20 cellular contexts compared by ENCODE assay signal in genomic region chr1:38235705-38236104, GRCh38.
DNase-seq lines count a peak whose midpoint lies in the region; FAIRE-seq and TF ChIP-seq lines count a peak whose summit lies in the region.
"Had no signal": no experiment of that assay in that cellular context is flagged by ENCODE, and none has a peak within 500 bp of the region (broad histone marks: within the 10 kb centered on the region; RNA-seq: fewer than 3 reads in every experiment).

No MANE protein-coding gene starts in this region.

- H3K27ac ChIP-seq in kidney (ENCODE audit: low read depth in 2 of 2, low read length in 2 of 2), result no peak overlapping the region
- H3K27ac ChIP-seq: pancreas, testis had no signal

- FAIRE-seq in kidney (lab: Jason Lieb, UNC), result no peak
- FAIRE-seq: GM12878, pancreas had no signal

- peaks cover 12% of the 10 kb centered on the region for H3K27me3 Mint-ChIP-seq in activated naive CD4-positive, alpha-beta T cell treated with anti-CD3 and anti-CD28 coated beads, Interleukin-2, amount 10 ng/mL, durations not matched to agents 7 days and 5 days
- H3K27me3 Mint-ChIP-seq: activated naive CD8-positive, alpha-beta T cell treated with anti-CD3 and anti-CD28 coated beads for 36 hours had no signal

- DNase-seq in ACHN (peak; percentile 12), HCEC 1CT (peak; percentile 71), astrocyte of the cerebellum (ENCODE audit: low read depth) (peak; percentile 42), glomerular visceral epithelial cell (ENCODE audit: extremely low spot score) (peak; percentile 86), NCI-H2107 treated with DMSO at 0.1 percent for 48 hours (lab: John Stamatoyannopoulos, UW; ENCODE audit: unreplicated experiment) (no peak), kidney (no peak), T-helper 9 cell (no peak)
- no peak for DNase-seq in activated naive CD4-positive, alpha-beta T cell treated with anti-CD3 and anti-CD28 coated beads, Interleukin-2, amount 10 ng/mL, durations not matched to agents 7 days and 5 days
- DNase-seq: activated naive CD8-positive, alpha-beta T cell treated with anti-CD3 and anti-CD28 coated beads for 36 hours; DMS 273 treated with DMSO at 0.1 percent for 48 hours; foreskin melanocyte; NCI-H146; NCI-H524 treated with DMSO at 0.1 percent for 48 hours; pancreas; stimulated activated CD4-positive, alpha-beta T cell treated with anti-CD3 and anti-CD28 coated beads, Interleukin-15, amount 100 ng/mL, for 24 hours; testis had no signal

- no peak overlapping the region for H3K27ac Mint-ChIP-seq in activated naive CD4-positive, alpha-beta T cell treated with anti-CD3 and anti-CD28 coated beads, Interleukin-2, amount 10 ng/mL, durations not matched to agents 7 days and 5 days
- H3K27ac Mint-ChIP-seq: activated naive CD8-positive, alpha-beta T cell treated with anti-CD3 and anti-CD28 coated beads for 36 hours; dendritic cell treated with granulocyte-macrophage colony-stimulating factor and Interleukin-4, amounts not matched to agents 40 ng/mL and 50 ng/mL, for 4 days; mesothelial cell of epicardium; T-helper 1 cell treated with Interleukin-12 subunit alpha and Interleukin-12 subunit beta and Interleukin-4 antibody, amounts not matched to agents 30 μg/mL and 1 μg/mL, for 36 hours had no signal

- H3K9ac ChIP-seq in kidney (ENCODE audit: low read length in 2 of 2), result no peak overlapping the region

- no peaks in the 10 kb centered on the region for H3K36me3 Mint-ChIP-seq in activated naive CD4-positive, alpha-beta T cell treated with anti-CD3 and anti-CD28 coated beads, Interleukin-2, amount 10 ng/mL, durations not matched to agents 7 days and 5 days
- H3K36me3 Mint-ChIP-seq: activated naive CD8-positive, alpha-beta T cell treated with anti-CD3 and anti-CD28 coated beads for 36 hours; mesothelial cell of epicardium had no signal

- H3K4me3 ChIP-seq in astrocyte of the cerebellum (ENCODE audit: low read depth, low read length), result no peak overlapping the region
- no peak overlapping the region for H3K4me3 ChIP-seq in kidney (ENCODE audit: low read length in 2 of 2)
- H3K4me3 ChIP-seq: GM12878, pancreas, testis had no signal

- H3K4me1 Mint-ChIP-seq in activated naive CD4-positive, alpha-beta T cell treated with anti-CD3 and anti-CD28 coated beads, Interleukin-2, amount 10 ng/mL, durations not matched to agents 7 days and 5 days, result no peaks in the 10 kb centered on the region
- H3K4me1 Mint-ChIP-seq: activated naive CD8-positive, alpha-beta T cell treated with anti-CD3 and anti-CD28 coated beads for 36 hours; mesothelial cell of epicardium had no signal

- CTCF ChIA-PET in activated naive CD4-positive, alpha-beta T cell treated with anti-CD3 and anti-CD28 coated beads, Interleukin-2, amount 10 ng/mL, durations not matched to agents 7 days and 5 days (lab: Charles Lee), result no interaction called here

- no peaks in the 10 kb centered on the region for H3K9me3 ChIP-seq in kidney (ENCODE audit: control insufficient read depth in 1 of 2, low read length in 2 of 2)
- H3K9me3 ChIP-seq: pancreas, testis had no signal

- H3K4me1 ChIP-seq in kidney (ENCODE audit: control insufficient read depth in 1 of 2, insufficient read depth in 1 of 2, low read depth in 1 of 2, low read length in 2 of 2), result no peaks in the 10 kb centered on the region
- H3K4me1 ChIP-seq: pancreas, testis had no signal

- no peaks in the 10 kb centered on the region for H3K9me3 Mint-ChIP-seq in activated naive CD4-positive, alpha-beta T cell treated with anti-CD3 and anti-CD28 coated beads, Interleukin-2, amount 10 ng/mL, durations not matched to agents 7 days and 5 days
- H3K9me3 Mint-ChIP-seq: activated naive CD8-positive, alpha-beta T cell treated with anti-CD3 and anti-CD28 coated beads for 36 hours; dendritic cell treated with granulocyte-macrophage colony-stimulating factor and Interleukin-4, amounts not matched to agents 40 ng/mL and 50 ng/mL, for 4 days; mesothelial cell of epicardium; T-helper 1 cell treated with Interleukin-12 subunit alpha and Interleukin-12 subunit beta and Interleukin-4 antibody, amounts not matched to agents 30 μg/mL and 1 μg/mL, for 36 hours had no signal

- intact Hi-C loops in kidney (cut with DNase I), result no loop called here

- in situ Hi-C loops in ACHN (cut with HindIII; ENCODE audit: low pct_ligation_motif_present, low pct_unique_long_range_greater_than_20kb, low sequenced_read_pairs), result no loop called here
- in situ Hi-C loops in astrocyte of the cerebellum (cut with HindIII; ENCODE audit: low sequenced_read_pairs), result no loop called here

- H3K4me3 Mint-ChIP-seq in activated naive CD4-positive, alpha-beta T cell treated with anti-CD3 and anti-CD28 coated beads, Interleukin-2, amount 10 ng/mL, durations not matched to agents 7 days and 5 days, result no peak overlapping the region
- H3K4me3 Mint-ChIP-seq: activated naive CD8-positive, alpha-beta T cell treated with anti-CD3 and anti-CD28 coated beads for 36 hours; dendritic cell treated with granulocyte-macrophage colony-stimulating factor and Interleukin-4, amounts not matched to agents 40 ng/mL and 50 ng/mL, for 4 days; mesothelial cell of epicardium; T-helper 1 cell treated with Interleukin-12 subunit alpha and Interleukin-12 subunit beta and Interleukin-4 antibody, amounts not matched to agents 30 μg/mL and 1 μg/mL, for 36 hours had no signal

- no peak for TF ChIP-seq CTCF in astrocyte of the cerebellum (IDR thresholded peaks at IDR 0.05; ENCODE audit: low read depth, low read length, missing control alignments)
- no peak for TF ChIP-seq CTCF in kidney (IDR thresholded peaks at IDR 0.05; ENCODE audit: borderline replicate concordance, extremely low read depth, insufficient read depth)

- H3K36me3 ChIP-seq in kidney (ENCODE audit: control insufficient read depth in 1 of 2, insufficient read depth in 2 of 2, low read length in 2 of 2), result no peaks in the 10 kb centered on the region
- H3K36me3 ChIP-seq: pancreas had no signal

Comparison
In these comparisons a context has a peak if more than half of its experiments do, and no peak if none do; other contexts are left out.
1. DNase-seq: peak in ACHN (single experiment), HCEC 1CT (single experiment), astrocyte of the cerebellum (single experiment) and glomerular visceral epithelial cell (single experiment); none in NCI-H2107 treated with DMSO at 0.1 percent for 48 hours (single experiment), kidney (single experiment), T-helper 9 cell (single experiment) and activated naive CD4-positive, alpha-beta T cell treated with anti-CD3 and anti-CD28 coated beads, Interleukin-2, amount 10 ng/mL, durations not matched to agents 7 days and 5 days (single experiment).